ENCODE assay signal across 16 cellular contexts in genomic region chr15:91780387-91780786, GRCh38.
"Had no signal": no experiment of that assay in that cellular context is flagged by ENCODE, and none has a peak within 500 bp of the region (broad histone marks: within the 10 kb centered on the region; RNA-seq: fewer than 3 reads in every experiment).

No MANE protein-coding gene starts in this region.

- H3K36me3 ChIP-seq: breast epithelium, neural progenitor cell, thyroid gland, WERI-Rb-1 had no signal

- H3K9ac ChIP-seq: neural progenitor cell had no signal

- DNase-seq: activated CD4-positive, alpha-beta T cell treated with anti-CD3 and anti-CD28 coated beads, Interleukin-2, amount 50 U/mL, for 4 hours; activated gamma-delta T cell; activated T-cell treated with anti-CD3 and anti-CD28 coated beads, Interleukin-2, amount 50 U/mL, for 72 hours; cerebellar nuclear complex; effector CD8-positive, alpha-beta T cell; mucosa of descending colon; naive B cell; psoas muscle; right cardiac atrium; stimulated activated CD4-positive, alpha-beta T cell treated with anti-CD3 and anti-CD28 coated beads, Interleukin-2, amount 100 ng/mL, for 24 hours; stimulated activated naive CD4-positive, alpha-beta T cell treated with Interleukin-2 at 50 U/mL for 16 hours; T-helper 9 cell; thyroid gland; WERI-Rb-1 had no signal

- H3K27ac ChIP-seq: breast epithelium, neural progenitor cell, psoas muscle, thyroid gland, WERI-Rb-1 had no signal

- H3K9me3 ChIP-seq: breast epithelium, mucosa of descending colon, psoas muscle, thyroid gland had no signal

- H3K27me3 ChIP-seq: breast epithelium, neural progenitor cell, thyroid gland had no signal

- H3K4me2 ChIP-seq: neural progenitor cell had no signal

- H2AFZ ChIP-seq: neural progenitor cell had no signal

- ATAC-seq: activated T-cell treated with anti-CD3 and anti-CD28 coated beads, Interleukin-2, amount 50 U/mL, for 72 hours; mucosa of descending colon; psoas muscle; right cardiac atrium had no signal

- H3K4me1 ChIP-seq: breast epithelium, neural progenitor cell, thyroid gland had no signal

- H3K4me3 ChIP-seq: breast epithelium, mucosa of descending colon, neural progenitor cell, psoas muscle, thyroid gland had no signal
